ENCODE assay signal across 12 cellular contexts in the genomic region with DNA sequence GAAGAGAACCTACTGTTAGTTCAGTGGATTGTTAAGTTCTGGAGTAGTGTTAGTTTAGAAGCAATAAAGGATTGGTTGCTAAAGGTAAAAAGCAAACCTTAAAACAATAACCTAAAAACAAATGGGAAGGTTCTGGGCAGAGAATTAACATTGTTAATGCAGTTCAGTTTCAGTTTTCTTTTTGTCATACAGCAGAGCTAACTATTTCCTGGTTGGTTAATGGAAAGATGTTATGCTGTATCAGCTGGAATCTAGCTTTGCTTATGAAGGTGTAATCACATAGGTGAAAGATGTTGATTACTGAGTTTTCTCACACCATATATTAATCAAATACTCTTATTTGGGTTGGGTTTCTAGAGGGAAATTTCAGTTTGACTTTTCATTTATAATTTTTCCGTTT. TPM values are rescaled to one million over a fixed set of nuclear protein-coding genes. Genes with fewer than 3 reads are reported as not detected.
A peak's percentile ranks its signal among the peaks of the same experiment; 100 is the strongest.
DNase-seq lines count a peak whose midpoint lies in the region; ATAC-seq and TF ChIP-seq lines count a peak whose summit lies in the region.
"Had no signal": no experiment of that assay in that cellular context is flagged by ENCODE, and none has a peak within 500 bp of the region (broad histone marks: within the 10 kb centered on the region; RNA-seq: fewer than 3 reads in every experiment).

No MANE protein-coding gene starts in this region.

- no peak overlapping the region for H3K4me3 ChIP-seq in CD8-positive, alpha-beta T cell (ENCODE audit: low read depth, low read length)
- no peak overlapping the region for H3K4me3 ChIP-seq in stomach
- H3K4me3 ChIP-seq: MG63 had no signal

- peak overlapping the region; percentile 87 for H3K27ac Mint-ChIP-seq in CD8-positive, alpha-beta T cell
- peak overlapping the region; percentile 85 to 90 for H3K27ac Mint-ChIP-seq in effector memory CD8-positive, alpha-beta T cell

- H3K9me3 Mint-ChIP-seq in CD8-positive, alpha-beta T cell, result no peaks in the 10 kb centered on the region
- no peaks in the 10 kb centered on the region for H3K9me3 Mint-ChIP-seq in effector memory CD8-positive, alpha-beta T cell

- H3K4me1 Mint-ChIP-seq in CD8-positive, alpha-beta T cell (ENCODE audit: low read depth), result peaks cover 41% of the 10 kb centered on the region
- H3K4me1 Mint-ChIP-seq in effector memory CD8-positive, alpha-beta T cell (ENCODE audit: low read depth in 2 of 2), result peaks cover 15 to 19% of the 10 kb centered on the region in 2 donors

- intact Hi-C loops in CD8-positive, alpha-beta T cell (cut with DNase I, micrococcal nuclease), result loop anchor here (5.0 kb wide), 3 partner anchors 72 to 177 kb away; a partner anchor contains a TSS
- intact Hi-C loops in stomach (cut with DNase I; ENCODE audit: low total_unique reads), result no loop called here

- peaks cover 9% of the 10 kb centered on the region for H3K4me1 ChIP-seq in CD8-positive, alpha-beta T cell (ENCODE audit: insufficient read depth, low read length)
- H3K4me1 ChIP-seq in stomach, result peaks cover 0 to 42% (median 18%) of the 10 kb centered on the region in 4 donors

- WGBS in stomach, 5 donors, result 85 to 86% (median 85%) methylated on average over 1 of the region's 1 CpG

- no peak for TF ChIP-seq CTCF in CD8-positive, alpha-beta T cell (IDR thresholded peaks at IDR 0.05)
- no peak for TF ChIP-seq CTCF in stomach (IDR thresholded peaks at IDR 0.05)

- peak; percentile 65 for ATAC-seq in CD8-positive, alpha-beta T cell
- ATAC-seq in GM21360 (IDR thresholded peaks at IDR 0.05; ENCODE audit: unreplicated experiment), result peak; percentile 43
- peak; percentile 47 for ATAC-seq in HG03469 (IDR thresholded peaks at IDR 0.05; ENCODE audit: unreplicated experiment)
- ATAC-seq in effector memory CD8-positive, alpha-beta T cell (replicated peaks), result peak; percentile 70
- ATAC-seq: Right ventricle myocardium inferior had no signal

- H3K27me3 ChIP-seq in CD8-positive, alpha-beta T cell (ENCODE audit: insufficient read depth, low read length), result no peaks in the 10 kb centered on the region
- H3K27me3 ChIP-seq in stomach, result no peaks in the 10 kb centered on the region
- H3K27me3 ChIP-seq: MG63 had no signal

- no peaks in the 10 kb centered on the region for H3K27me3 Mint-ChIP-seq in CD8-positive, alpha-beta T cell (ENCODE audit: low read depth)
- H3K27me3 Mint-ChIP-seq in effector memory CD8-positive, alpha-beta T cell, result no peaks in the 10 kb centered on the region

- H3K9me3 ChIP-seq in CD8-positive, alpha-beta T cell (ENCODE audit: low read length), result no peaks in the 10 kb centered on the region
- no peaks in the 10 kb centered on the region for H3K9me3 ChIP-seq in stomach
- H3K9me3 ChIP-seq: MG63 had no signal

- POLR2A ChIA-PET in CD8-positive, alpha-beta T cell (lab: Charles Lee), result interaction anchor here (1.9 kb wide), 1 partner anchor 86 kb away, joined by 6 read pairs; a partner anchor contains a TSS

- DNase-seq in CD8-positive, alpha-beta T cell, result no peak
- DNase-seq in effector memory CD8-positive, alpha-beta T cell, result no peak
- no peak for DNase-seq in islet precursor cell
- no peak for DNase-seq in cortex of kidney (lab: John Stamatoyannopoulos, UW)
- no peak for DNase-seq in stomach
- no peak for DNase-seq in activated CD4-positive, alpha-beta T cell treated with anti-CD3 and anti-CD28 coated beads for 48 hours
- DNase-seq: activated effector memory CD4-positive, alpha-beta T cell treated with Interleukin-2 at 50 U/mL for 16 hours; MG63; stimulated activated CD4-positive, alpha-beta T cell treated with anti-CD3 and anti-CD28 coated beads, Interleukin-2, amount 100 ng/mL, for 24 hours had no signal

- TF ChIP-seq POLR2A in stomach (IDR thresholded peaks at IDR 0.05), result no peak

- H3K36me3 ChIP-seq in CD8-positive, alpha-beta T cell (ENCODE audit: insufficient read depth, low read length), result peaks cover 18% of the 10 kb centered on the region
- H3K36me3 ChIP-seq in stomach, result peaks cover 0 to 69% (median 60%) of the 10 kb centered on the region in 4 donors

- H3K4me3 Mint-ChIP-seq in CD8-positive, alpha-beta T cell, result peak overlapping the region; percentile 38
- peak overlapping the region; percentile 7 to 45 for H3K4me3 Mint-ChIP-seq in effector memory CD8-positive, alpha-beta T cell

- peaks cover 71% of the 10 kb centered on the region for H3K36me3 Mint-ChIP-seq in CD8-positive, alpha-beta T cell
- H3K36me3 Mint-ChIP-seq in effector memory CD8-positive, alpha-beta T cell (ENCODE audit: insufficient read depth), result peaks cover 52% of the 10 kb centered on the region

- no peak for TF ChIP-seq EP300 in stomach (IDR thresholded peaks at IDR 0.05)

- no peak overlapping the region for H3K27ac ChIP-seq in CD8-positive, alpha-beta T cell (ENCODE audit: low read depth, low read length)
- peak overlapping the region in 2 of 5 donors; percentile 32 to 59 for H3K27ac ChIP-seq in stomach

- CTCF ChIA-PET in CD8-positive, alpha-beta T cell (lab: Charles Lee), result interaction anchor here (1.5 to 2.3 kb wide), 2 partner anchors 21 to 233 kb away, joined by 3 to 6 read pairs; no protein-coding TSS in a partner anchor

RNA-seq across cellular contexts. Expression of a gene that starts 23.8 kb away (rescaled TPM):
- total RNA-seq in CD8-positive, alpha-beta T cell, result 10 to 100 TPM; 80.4 to 86.5 TPM
- total RNA-seq in stomach, result 100 to 1,000 TPM in 3 of 5 donors, 10 to 100 TPM in 2; 42.0 to 184 (median 121) TPM
- 10 to 100 TPM; 10.4 to 34.8 (median 13.3) TPM for polyA plus RNA-seq in stomach
